Comparison of ENCODE assay signal across 18 cellular contexts in genomic region chr13:73656863-73657262, GRCh38.
DNase-seq lines count a peak whose midpoint lies in the region; ATAC-seq and TF ChIP-seq lines count a peak whose summit lies in the region.
"Had no signal": no experiment of that assay in that cellular context is flagged by ENCODE, and none has a peak within 500 bp of the region (broad histone marks: within the 10 kb centered on the region; RNA-seq: fewer than 3 reads in every experiment).

No MANE protein-coding gene starts in this region.

- no peak overlapping the region for H4K8ac ChIP-seq in neuronal stem cell (ENCODE audit: low read depth, low read length)

- POLR2A ChIA-PET in HEK293T (lab: Yijun Ruan, JAX): no interaction called here

- H3K4ac ChIP-seq in neuronal stem cell (ENCODE audit: low read length): no peak overlapping the region

- H3K4me3 ChIP-seq in neuronal stem cell (ENCODE audit: low read length in 2 of 2): no peak overlapping the region
- no peak overlapping the region for H3K4me3 ChIP-seq in right lobe of liver
- H3K4me3 ChIP-seq: HAP-1, SK-N-MC had no signal

- H3K9ac ChIP-seq in neuronal stem cell (ENCODE audit: low read depth, low read length, poor library complexity): no peak overlapping the region

- H2BK5ac ChIP-seq in neuronal stem cell (ENCODE audit: low read length): no peak overlapping the region

- no peak for TF ChIP-seq POLR2A in right lobe of liver (IDR thresholded peaks at IDR 0.05)

- no peak overlapping the region for H2BK15ac ChIP-seq in neuronal stem cell (ENCODE audit: low read length)

- no peaks in the 10 kb centered on the region for H3K79me1 ChIP-seq in neuronal stem cell (ENCODE audit: low read depth, low read length)

- DNase-seq in HPDE6-E6E7 (ENCODE audit: extremely low spot score) (peak; percentile 23), RKO (ENCODE audit: low spot score) (peak; percentile 40), epithelial cell of prostate (ENCODE audit: low read depth, low spot score) (no peak), neuronal stem cell (ENCODE audit: low spot score) (no peak), HEK293T (ENCODE audit: extremely low spot score) (no peak), right lobe of liver (no peak)
- no peak for DNase-seq in activated naive CD4-positive, alpha-beta T cell treated with anti-CD3 and anti-CD28 coated beads, Interleukin-2, amount 50 U/mL, for 16 hours
- DNase-seq: ACHN, COR-L47, Kasumi-1, NCI-H1417 treated with DMSO at 0.1 percent for 48 hours, NCI-H2081 treated with DMSO at 0.1 percent for 48 hours, NCI-H510A treated with DMSO at 0.1 percent for 48 hours, NCI-H82, Right ventricle myocardium superior had no signal

- H3K9me3 ChIP-seq in neuronal stem cell (replicated peaks in 1 of 2; ENCODE audit: control insufficient read depth in 2 of 2, insufficient read depth in 1 of 2, low read depth in 1 of 2, low read length in 2 of 2) (peaks cover 0 to 2% of the 10 kb centered on the region in 2 donors), right lobe of liver (no peaks in the 10 kb centered on the region)
- H3K9me3 ChIP-seq: HAP-1 had no signal

- no peak overlapping the region for H4K91ac ChIP-seq in neuronal stem cell (ENCODE audit: low read depth, low read length, poor library complexity)

- no peak overlapping the region for H2AK5ac ChIP-seq in neuronal stem cell (ENCODE audit: low read depth, low read length)

- H3K36me3 ChIP-seq in neuronal stem cell (replicated peaks in 1 of 2; ENCODE audit: control insufficient read depth in 2 of 2, insufficient read depth in 2 of 2, low read length in 2 of 2) (no peaks in the 10 kb centered on the region), right lobe of liver (no peaks in the 10 kb centered on the region)
- H3K36me3 ChIP-seq: HAP-1 had no signal

- WGBS in neuronal stem cell (ENCODE audit: extremely low coverage in 2 of 2, insufficient read length in 2 of 2, insufficient replicate concordance in 1 of 2), 2 donors: no CpG with 5 or more reads among the region's 2 CpGs
- WGBS in right lobe of liver (ENCODE audit: insufficient coverage, low coverage, low lambda C conversion rate, missing lambda C conversion rate): 74% methylated on average over 2 of the region's 2 CpGs

- H2AFZ ChIP-seq in neuronal stem cell (ENCODE audit: low read length): no peak overlapping the region

- no peak overlapping the region for H3K23ac ChIP-seq in neuronal stem cell (ENCODE audit: low read depth, low read length, poor library complexity)

- peak overlapping the region; percentile 14 for H3K14ac ChIP-seq in neuronal stem cell (ENCODE audit: low read length)

- no peak overlapping the region for H3K18ac ChIP-seq in neuronal stem cell (ENCODE audit: low read length)

- ATAC-seq in right lobe of liver: no peak
- ATAC-seq in GM21576 (IDR thresholded peaks at IDR 0.05; ENCODE audit: unreplicated experiment): no peak

- H2BK120ac ChIP-seq in neuronal stem cell (ENCODE audit: low read depth, low read length): no peak overlapping the region

- intact Hi-C loops in right lobe of liver (cut with DNase I): no loop called here

- no peak for TF ChIP-seq CTCF in right lobe of liver (IDR thresholded peaks at IDR 0.05)

- no peak overlapping the region for H2BK12ac ChIP-seq in neuronal stem cell (ENCODE audit: low read length)

- H3K27ac ChIP-seq in epithelial cell of prostate (peak overlapping the region; percentile 79), neuronal stem cell (replicated peaks; ENCODE audit: low read length) (no peak overlapping the region), right lobe of liver (no peak overlapping the region)
- H3K27ac ChIP-seq: SK-N-MC had no signal

- no peak overlapping the region for H3K4me2 ChIP-seq in neuronal stem cell (ENCODE audit: insufficient read depth, low read length, poor library complexity, severe bottlenecking)

- no peaks in the 10 kb centered on the region for H3K27me3 ChIP-seq in neuronal stem cell (ENCODE audit: control insufficient read depth in 3 of 3, insufficient read depth in 3 of 3, low read depth in 1 of 3, low read length in 3 of 3)
- H3K27me3 ChIP-seq in right lobe of liver: no peaks in the 10 kb centered on the region

- H3K4me1 ChIP-seq in neuronal stem cell (ENCODE audit: control insufficient read depth in 2 of 2, insufficient read depth in 1 of 2, low read depth in 1 of 2, low read length in 2 of 2): peaks cover 0 to 3% of the 10 kb centered on the region in 2 donors
- no peaks in the 10 kb centered on the region for H3K4me1 ChIP-seq in right lobe of liver
- H3K4me1 ChIP-seq: HAP-1 had no signal

- CTCF ChIA-PET in HEK293T (lab: Yijun Ruan, JAX): no interaction called here

TF ChIP-seq in HEK293T, 16 proteins besides CTCF, POLR2A, EP300 and RAD21:
- TF ChIP-seq CTBP1 (IDR thresholded peaks at IDR 0.05; ENCODE audit: borderline replicate concordance) (no peak), SP1 (IDR thresholded peaks at IDR 0.05) (no peak), NFRKB (IDR thresholded peaks at IDR 0.05) (no peak), ARNT (IDR thresholded peaks at IDR 0.05) (no peak), LEF1 (IDR thresholded peaks at IDR 0.05; ENCODE audit: borderline replicate concordance) (no peak), FOXM1 (IDR thresholded peaks at IDR 0.05; ENCODE audit: borderline replicate concordance) (no peak), PKNOX1 (IDR thresholded peaks at IDR 0.05) (no peak), SUZ12 (IDR thresholded peaks at IDR 0.05) (no peak), BHLHE40 (IDR thresholded peaks at IDR 0.05; ENCODE audit: borderline replicate concordance) (no peak), ELF4 (IDR thresholded peaks at IDR 0.05) (no peak), ZNF384 (IDR thresholded peaks at IDR 0.05) (no peak), TARDBP (IDR thresholded peaks at IDR 0.05) (no peak), L3MBTL2 (conservative IDR thresholded peaks at IDR 0.05) (no peak), FOXK2 (IDR thresholded peaks at IDR 0.05) (no peak), HDGF (IDR thresholded peaks at IDR 0.05; ENCODE audit: borderline replicate concordance) (no peak), FOXA1 (IDR thresholded peaks at IDR 0.05) (no peak)

Comparison
In these comparisons a context has a peak if more than half of its experiments do, and no peak if none do; other contexts are left out.
1. DNase-seq: peak in HPDE6-E6E7 (single experiment) and RKO (single experiment); none in epithelial cell of prostate (single experiment), neuronal stem cell (single experiment), HEK293T (single experiment), right lobe of liver (0 of 3) and activated naive CD4-positive, alpha-beta T cell treated with anti-CD3 and anti-CD28 coated beads, Interleukin-2, amount 50 U/mL, for 16 hours (single experiment).